Comparison of ENCODE assay signal across 16 cellular contexts in genomic region chr11:48105096-48105990, GRCh38.
A peak's percentile ranks its signal among the peaks of the same experiment; 100 is the strongest.
DNase-seq lines count a peak whose midpoint lies in the region; ATAC-seq, FAIRE-seq and TF ChIP-seq lines count a peak whose summit lies in the region.
"Had no signal": no experiment of that assay in that cellular context is flagged by ENCODE, and none has a peak within 500 bp of the region (broad histone marks: within the 10 kb centered on the region; RNA-seq: fewer than 3 reads in every experiment).

No MANE protein-coding gene starts in this region.

- H4K20me1 ChIP-seq in OCI-LY1 (ENCODE audit: insufficient read depth, low read length) = no peaks in the 10 kb centered on the region

- FAIRE-seq in GM19239 (lab: Jason Lieb, UNC) = no peak

- H3K36me3 ChIP-seq in OCI-LY1 (ENCODE audit: insufficient read depth, low read length) (no peaks in the 10 kb centered on the region), prostate gland (no peaks in the 10 kb centered on the region), Caco-2 (ENCODE audit: control insufficient read depth, insufficient read depth, low read length) (no peaks in the 10 kb centered on the region)
- H3K36me3 ChIP-seq: SJSA1 had no signal

- peaks cover 41% of the 10 kb centered on the region for H3K79me2 ChIP-seq in OCI-LY1 (ENCODE audit: insufficient read depth, low read length)

- no peaks in the 10 kb centered on the region for H3K27me3 ChIP-seq in CD4-positive, alpha-beta T cell (ENCODE audit: control insufficient read depth, insufficient read depth, low read length)
- H3K27me3 ChIP-seq in OCI-LY1 (ENCODE audit: insufficient read depth, low read length) = no peaks in the 10 kb centered on the region
- no peaks in the 10 kb centered on the region for H3K27me3 ChIP-seq in prostate gland (replicated peaks; ENCODE audit: insufficient read depth)
- no peaks in the 10 kb centered on the region for H3K27me3 ChIP-seq in Caco-2 (replicated peaks; ENCODE audit: control insufficient read depth, insufficient read depth, low read length)
- H3K27me3 ChIP-seq: SJSA1 had no signal

- H3K27ac ChIP-seq in CD4-positive, alpha-beta T cell (ENCODE audit: low read depth, low read length) = no peak overlapping the region
- H3K27ac ChIP-seq in OCI-LY1 (ENCODE audit: low read depth, low read length, poor library complexity, severe bottlenecking) (peak overlapping the region; percentile 98), prostate gland (peak overlapping the region; percentile 72 to 79)

- H3K9me2 ChIP-seq in OCI-LY1 (ENCODE audit: low read depth, low read length) = no peaks in the 10 kb centered on the region

- POLR2A ChIA-PET in CD4-positive, alpha-beta T cell (lab: Charles Lee) = interaction anchor here (0.5 to 2.3 kb wide), 3 partner anchors 50 to 244 kb away, joined by 4 to 5 read pairs (median 4); no protein-coding TSS in a partner anchor
- POLR2A ChIA-PET in Caco-2 (lab: Charles Lee) = no interaction called here

- no peak for DNase-seq in CD4-positive, alpha-beta T cell
- DNase-seq in epithelial cell of proximal tubule (ENCODE audit: low read depth) = no peak
- no peak for DNase-seq in prostate gland (ENCODE audit: low spot score)
- no peak for DNase-seq in Caco-2
- DNase-seq in COLO668 (lab: John Stamatoyannopoulos, UW; ENCODE audit: unreplicated experiment) = no peak
- DNase-seq in GM19239 (ENCODE audit: insufficient read length, low spot score) = no peak
- no peak for DNase-seq in stimulated activated naive CD4-positive, alpha-beta T cell (lab: John Stamatoyannopoulos, UW)
- DNase-seq: activated CD4-positive, alpha-beta T cell treated with anti-CD3 and anti-CD28 coated beads for 48 hours; activated T-cell treated with anti-CD3 and anti-CD28 coated beads, Interleukin-2, amount 50 U/mL, for 4 hours; DMS79 treated with DMSO at 0.1 percent for 48 hours; NCI-H1694 treated with DMSO at 0.1 percent for 48 hours; NCI-H446; OCI-M1; T1000 had no signal

- no peaks in the 10 kb centered on the region for H3K9me3 Mint-ChIP-seq in CD4-positive, alpha-beta T cell
- no peaks in the 10 kb centered on the region for H3K9me3 Mint-ChIP-seq in Caco-2 (ENCODE audit: unreplicated experiment)
- H3K9me3 Mint-ChIP-seq: activated T-cell treated with anti-CD3 and anti-CD28 coated beads, Interleukin-2, amount 50 U/mL, for 4 hours had no signal

- H3K27me3 Mint-ChIP-seq in CD4-positive, alpha-beta T cell = no peaks in the 10 kb centered on the region
- H3K27me3 Mint-ChIP-seq in Caco-2 (ENCODE audit: insufficient read depth, unreplicated experiment) = no peaks in the 10 kb centered on the region

- H3K4me3 Mint-ChIP-seq in CD4-positive, alpha-beta T cell = no peak overlapping the region
- H3K4me3 Mint-ChIP-seq in Caco-2 (ENCODE audit: unreplicated experiment) = no peak overlapping the region

- H3K9me3 ChIP-seq in CD4-positive, alpha-beta T cell (ENCODE audit: control insufficient read depth, low read length) = no peaks in the 10 kb centered on the region
- no peaks in the 10 kb centered on the region for H3K9me3 ChIP-seq in OCI-LY1 (ENCODE audit: low read length)
- H3K9me3 ChIP-seq in prostate gland = no peaks in the 10 kb centered on the region
- H3K9me3 ChIP-seq in Caco-2 = no peaks in the 10 kb centered on the region
- H3K9me3 ChIP-seq: SJSA1 had no signal

- peak overlapping the region; percentile 51 for H3K27ac Mint-ChIP-seq in CD4-positive, alpha-beta T cell
- H3K27ac Mint-ChIP-seq in Caco-2 (ENCODE audit: unreplicated experiment) = no peak overlapping the region

- TF ChIP-seq POLR2A in prostate gland (IDR thresholded peaks at IDR 0.05) = no peak

- CTCF ChIA-PET in CD4-positive, alpha-beta T cell (lab: Charles Lee) = interaction anchor here (0.6 to 1.8 kb wide), 4 partner anchors 14 to 170 kb away, joined by 3 to 6 read pairs (median 4); no protein-coding TSS in a partner anchor
- CTCF ChIA-PET in Caco-2 (lab: Charles Lee) = no interaction called here

- WGBS in prostate gland = 96% methylated on average over 10 of the region's 10 CpGs

- TF ChIP-seq CTCF in CD4-positive, alpha-beta T cell (IDR thresholded peaks at IDR 0.05) = no peak
- TF ChIP-seq CTCF in OCI-LY1 (IDR thresholded peaks at IDR 0.05; ENCODE audit: low read length) (peak; percentile 37; the same call in 1 of the 2 replicates), epithelial cell of proximal tubule (conservative IDR thresholded peaks at IDR 0.05; ENCODE audit: low read depth, low read length) (peak; percentile 19), prostate gland (IDR thresholded peaks at IDR 0.05) (no peak), Caco-2 (IDR thresholded peaks at IDR 0.05; ENCODE audit: insufficient read depth in 1 of 2, low read depth in 1 of 2, low read length in 1 of 2, severe bottlenecking in 1 of 2, unreplicated experiment in 1 of 2) (no peak)

- intact Hi-C loops in CD4-positive, alpha-beta T cell (cut with DNase I, micrococcal nuclease) = loop anchor here (5.0 kb wide), 2 partner anchors 248 to 258 kb away; partner anchors contain the start of gene NUP160 (in 1 of the 2)
- intact Hi-C loops in prostate gland (cut with DNase I) = no loop called here
- intact Hi-C loops in Caco-2 (cut with micrococcal nuclease; ENCODE audit: unreplicated experiment) = loop anchor here (5.0 kb wide), 1 partner anchor 123 kb away; the partner anchor contains the start of gene PTPRJ

- H3F3A ChIP-seq in OCI-LY1 (ENCODE audit: insufficient read depth, low read length) = 0 out of 2 replicates have a peak, but pooled peaks cover 18% of the 10 kb centered on the region

- peak overlapping the region; percentile 37 for H3K4me3 ChIP-seq in OCI-LY1 (ENCODE audit: low read depth, low read length, poor library complexity, severe bottlenecking)
- H3K4me3 ChIP-seq in epithelial cell of proximal tubule (ENCODE audit: low read depth, low read length) = no peak overlapping the region
- H3K4me3 ChIP-seq in prostate gland = no peak overlapping the region
- H3K4me3 ChIP-seq in Caco-2 (ENCODE audit: low read depth, low read length) = no peak overlapping the region
- H3K4me3 ChIP-seq: SJSA1 had no signal

- no TSS peak for BruUV-seq in Caco-2 (replicated peaks; lab: Mats Ljungman, UMichigan)

- H3K4me1 Mint-ChIP-seq in CD4-positive, alpha-beta T cell (ENCODE audit: low read depth) = peaks cover 74% of the 10 kb centered on the region
- peaks cover 16% of the 10 kb centered on the region for H3K4me1 Mint-ChIP-seq in Caco-2 (ENCODE audit: low read depth, unreplicated experiment)

- peaks cover 100% of the 10 kb centered on the region for H3K4me1 ChIP-seq in OCI-LY1 (ENCODE audit: insufficient read depth, low read length, severe bottlenecking)
- peaks cover 8% of the 10 kb centered on the region for H3K4me1 ChIP-seq in prostate gland (replicated peaks)
- peaks cover 29% of the 10 kb centered on the region for H3K4me1 ChIP-seq in Caco-2

- no peaks in the 10 kb centered on the region for H3K36me3 Mint-ChIP-seq in CD4-positive, alpha-beta T cell (ENCODE audit: low read depth)
- no peaks in the 10 kb centered on the region for H3K36me3 Mint-ChIP-seq in Caco-2 (ENCODE audit: insufficient read depth, unreplicated experiment)

- H3K4me2 ChIP-seq in OCI-LY1 (ENCODE audit: low read length) = peak overlapping the region; percentile 69

- no peak overlapping the region for H2AFZ ChIP-seq in OCI-LY1 (ENCODE audit: low read length)

- ATAC-seq in CD4-positive, alpha-beta T cell (ENCODE audit: poor library complexity) = no peak
- ATAC-seq: activated T-cell treated with anti-CD3 and anti-CD28 coated beads, Interleukin-2, amount 50 U/mL, for 4 hours had no signal

- H3K9ac ChIP-seq in OCI-LY1 (ENCODE audit: low read length) = peak overlapping the region; percentile 70

Comparison
In these comparisons a context has a peak if more than half of its experiments do, and no peak if none do; other contexts are left out.
1. CTCF ChIP-seq: peak in OCI-LY1 (single experiment) and epithelial cell of proximal tubule (single experiment); none in CD4-positive, alpha-beta T cell (single experiment), prostate gland (0 of 4) and Caco-2 (0 of 2).